In the genomic region with DNA sequence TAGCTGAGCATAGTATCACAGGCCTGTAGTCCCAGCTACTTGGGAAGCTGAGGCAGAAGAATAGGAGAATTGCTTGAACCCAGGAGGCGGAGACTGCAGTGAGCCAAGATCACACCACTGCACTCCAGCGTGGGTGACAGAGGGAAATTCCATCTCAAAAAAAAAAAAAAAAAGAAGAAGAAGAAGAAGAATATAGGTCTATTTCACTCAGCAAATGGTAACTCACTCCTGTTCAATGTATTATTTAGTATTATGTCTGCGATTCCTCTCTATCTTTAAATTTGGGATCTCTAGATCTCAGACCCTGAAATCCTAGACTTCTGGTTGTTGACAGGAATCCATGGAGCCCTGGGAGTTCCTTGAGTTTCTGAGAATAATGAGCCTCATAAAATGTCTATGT, we compare ENCODE assay signal across 1 cellular context.
TF ChIP-seq lines count a peak whose summit lies in the region.

No MANE protein-coding gene starts in this region.

TF ChIP-seq in GM12878, 131 proteins besides CTCF, POLR2A, EP300 and RAD21:
- TF ChIP-seq GABPA (IDR thresholded peaks at IDR 0.05; ENCODE audit: low read depth) = no peak
- TF ChIP-seq CREB1 (IDR thresholded peaks at IDR 0.05; ENCODE audit: low read depth) = no peak
- TF ChIP-seq, protein P1, sequence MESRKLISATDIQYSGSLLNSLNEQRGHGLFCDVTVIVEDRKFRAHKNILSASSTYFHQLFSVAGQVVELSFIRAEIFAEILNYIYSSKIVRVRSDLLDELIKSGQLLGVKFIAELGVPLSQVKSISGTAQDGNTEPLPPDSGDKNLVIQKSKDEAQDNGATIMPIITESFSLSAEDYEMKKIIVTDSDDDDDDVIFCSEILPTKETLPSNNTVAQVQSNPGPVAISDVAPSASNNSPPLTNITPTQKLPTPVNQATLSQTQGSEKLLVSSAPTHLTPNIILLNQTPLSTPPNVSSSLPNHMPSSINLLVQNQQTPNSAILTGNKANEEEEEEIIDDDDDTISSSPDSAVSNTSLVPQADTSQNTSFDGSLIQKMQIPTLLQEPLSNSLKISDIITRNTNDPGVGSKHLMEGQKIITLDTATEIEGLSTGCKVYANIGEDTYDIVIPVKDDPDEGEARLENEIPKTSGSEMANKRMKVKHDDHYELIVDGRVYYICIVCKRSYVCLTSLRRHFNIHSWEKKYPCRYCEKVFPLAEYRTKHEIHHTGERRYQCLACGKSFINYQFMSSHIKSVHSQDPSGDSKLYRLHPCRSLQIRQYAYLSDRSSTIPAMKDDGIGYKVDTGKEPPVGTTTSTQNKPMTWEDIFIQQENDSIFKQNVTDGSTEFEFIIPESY (IDR thresholded peaks at IDR 0.05) = no peak
- TF ChIP-seq, protein P2, sequence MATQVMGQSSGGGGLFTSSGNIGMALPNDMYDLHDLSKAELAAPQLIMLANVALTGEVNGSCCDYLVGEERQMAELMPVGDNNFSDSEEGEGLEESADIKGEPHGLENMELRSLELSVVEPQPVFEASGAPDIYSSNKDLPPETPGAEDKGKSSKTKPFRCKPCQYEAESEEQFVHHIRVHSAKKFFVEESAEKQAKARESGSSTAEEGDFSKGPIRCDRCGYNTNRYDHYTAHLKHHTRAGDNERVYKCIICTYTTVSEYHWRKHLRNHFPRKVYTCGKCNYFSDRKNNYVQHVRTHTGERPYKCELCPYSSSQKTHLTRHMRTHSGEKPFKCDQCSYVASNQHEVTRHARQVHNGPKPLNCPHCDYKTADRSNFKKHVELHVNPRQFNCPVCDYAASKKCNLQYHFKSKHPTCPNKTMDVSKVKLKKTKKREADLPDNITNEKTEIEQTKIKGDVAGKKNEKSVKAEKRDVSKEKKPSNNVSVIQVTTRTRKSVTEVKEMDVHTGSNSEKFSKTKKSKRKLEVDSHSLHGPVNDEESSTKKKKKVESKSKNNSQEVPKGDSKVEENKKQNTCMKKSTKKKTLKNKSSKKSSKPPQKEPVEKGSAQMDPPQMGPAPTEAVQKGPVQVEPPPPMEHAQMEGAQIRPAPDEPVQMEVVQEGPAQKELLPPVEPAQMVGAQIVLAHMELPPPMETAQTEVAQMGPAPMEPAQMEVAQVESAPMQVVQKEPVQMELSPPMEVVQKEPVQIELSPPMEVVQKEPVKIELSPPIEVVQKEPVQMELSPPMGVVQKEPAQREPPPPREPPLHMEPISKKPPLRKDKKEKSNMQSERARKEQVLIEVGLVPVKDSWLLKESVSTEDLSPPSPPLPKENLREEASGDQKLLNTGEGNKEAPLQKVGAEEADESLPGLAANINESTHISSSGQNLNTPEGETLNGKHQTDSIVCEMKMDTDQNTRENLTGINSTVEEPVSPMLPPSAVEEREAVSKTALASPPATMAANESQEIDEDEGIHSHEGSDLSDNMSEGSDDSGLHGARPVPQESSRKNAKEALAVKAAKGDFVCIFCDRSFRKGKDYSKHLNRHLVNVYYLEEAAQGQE (IDR thresholded peaks at IDR 0.05; ENCODE audit: low read depth, low read length) = no peak
- no peak for TF ChIP-seq CBX3 (IDR thresholded peaks at IDR 0.05; ENCODE audit: borderline replicate concordance, low read depth)
- TF ChIP-seq, protein P3, sequence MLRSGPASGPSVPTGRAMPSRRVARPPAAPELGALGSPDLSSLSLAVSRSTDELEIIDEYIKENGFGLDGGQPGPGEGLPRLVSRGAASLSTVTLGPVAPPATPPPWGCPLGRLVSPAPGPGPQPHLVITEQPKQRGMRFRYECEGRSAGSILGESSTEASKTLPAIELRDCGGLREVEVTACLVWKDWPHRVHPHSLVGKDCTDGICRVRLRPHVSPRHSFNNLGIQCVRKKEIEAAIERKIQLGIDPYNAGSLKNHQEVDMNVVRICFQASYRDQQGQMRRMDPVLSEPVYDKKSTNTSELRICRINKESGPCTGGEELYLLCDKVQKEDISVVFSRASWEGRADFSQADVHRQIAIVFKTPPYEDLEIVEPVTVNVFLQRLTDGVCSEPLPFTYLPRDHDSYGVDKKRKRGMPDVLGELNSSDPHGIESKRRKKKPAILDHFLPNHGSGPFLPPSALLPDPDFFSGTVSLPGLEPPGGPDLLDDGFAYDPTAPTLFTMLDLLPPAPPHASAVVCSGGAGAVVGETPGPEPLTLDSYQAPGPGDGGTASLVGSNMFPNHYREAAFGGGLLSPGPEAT (IDR thresholded peaks at IDR 0.05; ENCODE audit: low read depth) = 0 out of 2 replicates have a peak, but pooled peaks have one; percentile 27
- TF ChIP-seq, protein P4, sequence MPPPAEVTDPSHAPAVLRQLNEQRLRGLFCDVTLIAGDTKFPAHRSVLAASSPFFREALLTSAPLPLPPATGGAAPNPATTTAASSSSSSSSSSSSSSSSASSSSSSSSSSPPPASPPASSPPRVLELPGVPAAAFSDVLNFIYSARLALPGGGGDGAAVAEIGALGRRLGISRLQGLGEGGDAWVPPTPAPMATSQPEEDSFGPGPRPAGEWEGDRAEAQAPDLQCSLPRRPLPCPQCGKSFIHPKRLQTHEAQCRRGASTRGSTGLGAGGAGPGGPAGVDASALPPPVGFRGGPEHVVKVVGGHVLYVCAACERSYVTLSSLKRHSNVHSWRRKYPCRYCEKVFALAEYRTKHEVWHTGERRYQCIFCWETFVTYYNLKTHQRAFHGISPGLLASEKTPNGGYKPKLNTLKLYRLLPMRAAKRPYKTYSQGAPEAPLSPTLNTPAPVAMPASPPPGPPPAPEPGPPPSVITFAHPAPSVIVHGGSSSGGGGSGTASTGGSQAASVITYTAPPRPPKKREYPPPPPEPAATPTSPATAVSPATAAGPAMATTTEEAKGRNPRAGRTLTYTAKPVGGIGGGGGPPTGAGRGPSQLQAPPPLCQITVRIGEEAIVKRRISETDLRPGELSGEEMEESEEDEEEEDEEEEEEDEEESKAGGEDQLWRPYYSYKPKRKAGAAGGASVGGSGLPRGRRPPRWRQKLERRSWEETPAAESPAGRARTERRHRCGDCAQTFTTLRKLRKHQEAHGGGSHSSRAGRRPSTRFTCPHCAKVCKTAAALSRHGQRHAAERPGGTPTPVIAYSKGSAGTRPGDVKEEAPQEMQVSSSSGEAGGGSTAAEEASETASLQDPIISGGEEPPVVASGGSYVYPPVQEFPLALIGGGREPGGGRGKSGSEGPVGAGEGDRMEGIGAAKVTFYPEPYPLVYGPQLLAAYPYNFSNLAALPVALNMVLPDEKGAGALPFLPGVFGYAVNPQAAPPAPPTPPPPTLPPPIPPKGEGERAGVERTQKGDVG (CRISPR knock-in tag; IDR thresholded peaks at IDR 0.05) = no peak
